10 cellular contexts compared by ENCODE assay signal in the genomic region with DNA sequence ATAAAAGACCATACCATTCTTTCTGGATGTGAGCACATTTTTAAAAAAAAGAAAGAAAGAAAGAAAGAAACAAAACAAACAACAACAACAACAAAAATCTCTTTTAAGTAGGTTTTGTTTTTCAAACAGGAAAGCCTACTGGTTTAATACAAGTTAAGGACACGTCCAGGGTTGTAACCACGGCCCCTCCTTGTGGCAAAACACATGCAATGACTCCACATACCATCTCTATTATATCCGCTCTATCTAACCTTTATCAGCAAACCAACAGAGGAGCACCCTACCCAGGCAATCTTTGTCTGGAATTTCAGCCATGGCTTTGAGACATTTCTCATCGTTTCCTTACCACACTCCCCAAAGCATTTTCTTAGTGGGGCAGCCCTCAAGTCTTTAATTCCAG.
DNase-seq lines count a peak whose midpoint lies in the region; ATAC-seq, FAIRE-seq and TF ChIP-seq lines count a peak whose summit lies in the region.
"Had no signal": no experiment of that assay in that cellular context is flagged by ENCODE, and none has a peak within 500 bp of the region (broad histone marks: within the 10 kb centered on the region; RNA-seq: fewer than 3 reads in every experiment).

No MANE protein-coding gene starts in this region.

- TF ChIP-seq CTCF in A549 (IDR thresholded peaks at IDR 0.05) (0 out of 3 replicates have a peak, but pooled peaks have one; percentile 7), NB4 (IDR thresholded peaks at IDR 0.05; ENCODE audit: low read depth, low read length) (peak; percentile 27), PC-9 (conservative IDR thresholded peaks at IDR 0.05) (0 out of 2 replicates have a peak, but pooled peaks have one; percentile 28), hepatocyte (IDR thresholded peaks at IDR 0.05; ENCODE audit: poor library complexity) (peak; percentile 68)

- H3K79me2 ChIP-seq in PC-9 (ENCODE audit: low read depth) (no peaks in the 10 kb centered on the region), hepatocyte (no peaks in the 10 kb centered on the region)

- no peak overlapping the region for H2AFZ ChIP-seq in PC-9
- no peak overlapping the region for H2AFZ ChIP-seq in hepatocyte

- 10% methylated on average over 4 of the region's 4 CpGs for WGBS in A549 (ENCODE audit: missing lambda C conversion rate)
- 12% methylated on average over 4 of the region's 4 CpGs for WGBS in hepatocyte (ENCODE audit: low lambda C conversion rate, missing lambda C conversion rate)

- peak in 1 of 2 experiments; percentile 30; a peak in 1 of 5 replicates for TF ChIP-seq RAD21 in A549 (conservative IDR thresholded peaks at IDR 0.05 in 1 of 2, IDR thresholded peaks at IDR 0.05 in 1 of 2)

- H4K20me1 ChIP-seq in PC-9 (ENCODE audit: insufficient read depth) (no peaks in the 10 kb centered on the region), hepatocyte (ENCODE audit: insufficient read depth, poor library complexity, severe bottlenecking) (no peaks in the 10 kb centered on the region)

- DNase-seq in A549 (ENCODE audit: low read depth in 1 of 2, low spot score in 1 of 2) (peak in 1 of 2 experiments; percentile 23), NB4 (ENCODE audit: low read depth) (peak; percentile 30), PC-9 (no peak), hepatocyte (ENCODE audit: low spot score) (peak; percentile 71), middle frontal gyrus (ENCODE audit: extremely low spot score, low spot score) (no peak), GM19240 (ENCODE audit: insufficient read length, low spot score) (no peak)
- DNase-seq in stimulated activated CD4-positive, alpha-beta T cell treated with anti-CD3 and anti-CD28 coated beads, Interleukin-4, amount 100 ng/mL, for 24 hours = no peak
- DNase-seq: AML-193, nucleus accumbens had no signal

- H3K27ac ChIP-seq in A549 (no peak overlapping the region), PC-9 (no peak overlapping the region), hepatocyte (no peak overlapping the region)

- H3K4me2 ChIP-seq in A549 = no peak overlapping the region
- no peak overlapping the region for H3K4me2 ChIP-seq in PC-9
- no peak overlapping the region for H3K4me2 ChIP-seq in hepatocyte

- ATAC-seq in A549 (peak; percentile 54 to 80; a peak in 3 of 6 replicates), GM18870 (IDR thresholded peaks at IDR 0.05; ENCODE audit: unreplicated experiment) (no peak)

- TF ChIP-seq POLR2A in A549 (IDR thresholded peaks at IDR 0.05; ENCODE audit: low read length) (no peak), NB4 (IDR thresholded peaks at IDR 0.05; ENCODE audit: extremely low read depth, insufficient read length) (no peak)

- POLR2A ChIA-PET in A549 (lab: Yijun Ruan, JAX) = no interaction called here
- POLR2A ChIA-PET in PC-9 (lab: Charles Lee; ENCODE audit: unreplicated experiment) = no interaction called here

- H3K4me3 ChIP-seq in A549 = no peak overlapping the region
- H3K4me3 ChIP-seq in NB4 (ENCODE audit: low read depth, low read length) = no peak overlapping the region
- no peak overlapping the region for H3K4me3 ChIP-seq in PC-9
- H3K4me3 ChIP-seq in hepatocyte = no peak overlapping the region

- no peak for TF ChIP-seq EP300 in A549 (IDR thresholded peaks at IDR 0.05)

- CTCF ChIA-PET in A549 (lab: Yijun Ruan, JAX) (interaction anchor here (0.6 to 1.8 kb wide), 3 partner anchors 193 to 1168 kb away, joined by 3 to 7 read pairs (median 3); no protein-coding TSS in a partner anchor), PC-9 (lab: Charles Lee) (no interaction called here)

- H3K9me2 ChIP-seq in PC-9 (ENCODE audit: insufficient read depth) (no peaks in the 10 kb centered on the region), hepatocyte (replicated peaks; ENCODE audit: insufficient read depth) (no peaks in the 10 kb centered on the region)

- no peaks in the 10 kb centered on the region for H3K4me1 ChIP-seq in A549
- no peaks in the 10 kb centered on the region for H3K4me1 ChIP-seq in PC-9 (replicated peaks; ENCODE audit: insufficient read depth)
- peaks cover 4% of the 10 kb centered on the region for H3K4me1 ChIP-seq in hepatocyte (ENCODE audit: insufficient read depth)

- H3K27me3 ChIP-seq in PC-9 (ENCODE audit: insufficient read depth, low read depth) = no peaks in the 10 kb centered on the region
- no peaks in the 10 kb centered on the region for H3K27me3 ChIP-seq in hepatocyte

- no TSS peak for BruUV-seq in PC-9 (replicated peaks; lab: Mats Ljungman, UMichigan)

- H3F3A ChIP-seq in PC-9 (ENCODE audit: insufficient read depth, low read depth) = no peaks in the 10 kb centered on the region

- intact Hi-C loops in PC-9 (cut with micrococcal nuclease; ENCODE audit: unreplicated experiment) = no loop called here

- FAIRE-seq in A549 (lab: Jason Lieb, UNC) = no peak

- no peaks in the 10 kb centered on the region for H3K36me3 ChIP-seq in PC-9 (ENCODE audit: low read depth)
- H3K36me3 ChIP-seq in hepatocyte (replicated peaks; ENCODE audit: insufficient read depth, low read depth) = no peaks in the 10 kb centered on the region

- H3K9me3 ChIP-seq in A549 = no peaks in the 10 kb centered on the region
- H3K9me3 ChIP-seq in PC-9 (ENCODE audit: insufficient read depth, low read depth) = no peaks in the 10 kb centered on the region
- no peaks in the 10 kb centered on the region for H3K9me3 ChIP-seq in hepatocyte (ENCODE audit: low read depth)

TF ChIP-seq in A549, 52 proteins besides CTCF, POLR2A, EP300 and RAD21 (continues in another document):
- no peak for TF ChIP-seq TFCP2L1 (CRISPR knock-in tag; IDR thresholded peaks at IDR 0.05)
- TF ChIP-seq, protein P1, sequence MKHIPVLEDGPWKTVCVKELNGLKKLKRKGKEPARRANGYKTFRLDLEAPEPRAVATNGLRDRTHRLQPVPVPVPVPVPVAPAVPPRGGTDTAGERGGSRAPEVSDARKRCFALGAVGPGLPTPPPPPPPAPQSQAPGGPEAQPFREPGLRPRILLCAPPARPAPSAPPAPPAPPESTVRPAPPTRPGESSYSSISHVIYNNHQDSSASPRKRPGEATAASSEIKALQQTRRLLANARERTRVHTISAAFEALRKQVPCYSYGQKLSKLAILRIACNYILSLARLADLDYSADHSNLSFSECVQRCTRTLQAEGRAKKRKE (CRISPR knock-in tag; IDR thresholded peaks at IDR 0.05; ENCODE audit: low read depth) = no peak
- TF ChIP-seq, protein P2, sequence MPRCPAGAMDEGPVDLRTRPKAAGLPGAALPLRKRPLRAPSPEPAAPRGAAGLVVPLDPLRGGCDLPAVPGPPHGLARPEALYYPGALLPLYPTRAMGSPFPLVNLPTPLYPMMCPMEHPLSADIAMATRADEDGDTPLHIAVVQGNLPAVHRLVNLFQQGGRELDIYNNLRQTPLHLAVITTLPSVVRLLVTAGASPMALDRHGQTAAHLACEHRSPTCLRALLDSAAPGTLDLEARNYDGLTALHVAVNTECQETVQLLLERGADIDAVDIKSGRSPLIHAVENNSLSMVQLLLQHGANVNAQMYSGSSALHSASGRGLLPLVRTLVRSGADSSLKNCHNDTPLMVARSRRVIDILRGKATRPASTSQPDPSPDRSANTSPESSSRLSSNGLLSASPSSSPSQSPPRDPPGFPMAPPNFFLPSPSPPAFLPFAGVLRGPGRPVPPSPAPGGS (IDR thresholded peaks at IDR 0.05) = no peak
- no peak for TF ChIP-seq NPAS2 (CRISPR knock-in tag; IDR thresholded peaks at IDR 0.05; ENCODE audit: borderline replicate concordance)
- TF ChIP-seq, protein P3, sequence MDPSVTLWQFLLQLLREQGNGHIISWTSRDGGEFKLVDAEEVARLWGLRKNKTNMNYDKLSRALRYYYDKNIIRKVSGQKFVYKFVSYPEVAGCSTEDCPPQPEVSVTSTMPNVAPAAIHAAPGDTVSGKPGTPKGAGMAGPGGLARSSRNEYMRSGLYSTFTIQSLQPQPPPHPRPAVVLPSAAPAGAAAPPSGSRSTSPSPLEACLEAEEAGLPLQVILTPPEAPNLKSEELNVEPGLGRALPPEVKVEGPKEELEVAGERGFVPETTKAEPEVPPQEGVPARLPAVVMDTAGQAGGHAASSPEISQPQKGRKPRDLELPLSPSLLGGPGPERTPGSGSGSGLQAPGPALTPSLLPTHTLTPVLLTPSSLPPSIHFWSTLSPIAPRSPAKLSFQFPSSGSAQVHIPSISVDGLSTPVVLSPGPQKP (IDR thresholded peaks at IDR 0.05; ENCODE audit: low read depth, low read length) = no peak
- TF ChIP-seq RCOR1 (IDR thresholded peaks at IDR 0.05; ENCODE audit: low read depth, low read length) = no peak
- TF ChIP-seq CHD2 (IDR thresholded peaks at IDR 0.05; ENCODE audit: low read length, partially characterized antibody) = no peak
- TF ChIP-seq HOXB13 (CRISPR knock-in tag; IDR thresholded peaks at IDR 0.05; ENCODE audit: low read depth) = no peak
- no peak for TF ChIP-seq BHLHE40 (IDR thresholded peaks at IDR 0.05; ENCODE audit: low read depth, low read length)
- TF ChIP-seq GATA3 (IDR thresholded peaks at IDR 0.05; ENCODE audit: borderline replicate concordance) = no peak
- TF ChIP-seq, protein P4, sequence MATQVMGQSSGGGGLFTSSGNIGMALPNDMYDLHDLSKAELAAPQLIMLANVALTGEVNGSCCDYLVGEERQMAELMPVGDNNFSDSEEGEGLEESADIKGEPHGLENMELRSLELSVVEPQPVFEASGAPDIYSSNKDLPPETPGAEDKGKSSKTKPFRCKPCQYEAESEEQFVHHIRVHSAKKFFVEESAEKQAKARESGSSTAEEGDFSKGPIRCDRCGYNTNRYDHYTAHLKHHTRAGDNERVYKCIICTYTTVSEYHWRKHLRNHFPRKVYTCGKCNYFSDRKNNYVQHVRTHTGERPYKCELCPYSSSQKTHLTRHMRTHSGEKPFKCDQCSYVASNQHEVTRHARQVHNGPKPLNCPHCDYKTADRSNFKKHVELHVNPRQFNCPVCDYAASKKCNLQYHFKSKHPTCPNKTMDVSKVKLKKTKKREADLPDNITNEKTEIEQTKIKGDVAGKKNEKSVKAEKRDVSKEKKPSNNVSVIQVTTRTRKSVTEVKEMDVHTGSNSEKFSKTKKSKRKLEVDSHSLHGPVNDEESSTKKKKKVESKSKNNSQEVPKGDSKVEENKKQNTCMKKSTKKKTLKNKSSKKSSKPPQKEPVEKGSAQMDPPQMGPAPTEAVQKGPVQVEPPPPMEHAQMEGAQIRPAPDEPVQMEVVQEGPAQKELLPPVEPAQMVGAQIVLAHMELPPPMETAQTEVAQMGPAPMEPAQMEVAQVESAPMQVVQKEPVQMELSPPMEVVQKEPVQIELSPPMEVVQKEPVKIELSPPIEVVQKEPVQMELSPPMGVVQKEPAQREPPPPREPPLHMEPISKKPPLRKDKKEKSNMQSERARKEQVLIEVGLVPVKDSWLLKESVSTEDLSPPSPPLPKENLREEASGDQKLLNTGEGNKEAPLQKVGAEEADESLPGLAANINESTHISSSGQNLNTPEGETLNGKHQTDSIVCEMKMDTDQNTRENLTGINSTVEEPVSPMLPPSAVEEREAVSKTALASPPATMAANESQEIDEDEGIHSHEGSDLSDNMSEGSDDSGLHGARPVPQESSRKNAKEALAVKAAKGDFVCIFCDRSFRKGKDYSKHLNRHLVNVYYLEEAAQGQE (IDR thresholded peaks at IDR 0.05) = no peak
- TF ChIP-seq RNF2 (IDR thresholded peaks at IDR 0.05; ENCODE audit: borderline replicate concordance, low read depth) = no peak
- no peak for TF ChIP-seq FOSL2 (IDR thresholded peaks at IDR 0.05)
- no peak for TF ChIP-seq FOSL2 (CRISPR knock-in tag; IDR thresholded peaks at IDR 0.05)
- no peak for TF ChIP-seq HEYL (CRISPR knock-in tag; IDR thresholded peaks at IDR 0.05)
- TF ChIP-seq HOXB5 (CRISPR knock-in tag; IDR thresholded peaks at IDR 0.05) = no peak

Comparison
In these comparisons a context has a peak if more than half of its experiments do, and no peak if none do; other contexts are left out.
1. DNase-seq: peak in NB4 (single experiment) and hepatocyte (single experiment); none in PC-9 (0 of 2), stimulated activated CD4-positive, alpha-beta T cell treated with anti-CD3 and anti-CD28 coated beads, Interleukin-4, amount 100 ng/mL, for 24 hours (single experiment), middle frontal gyrus (single experiment) and GM19240 (single experiment).
2. CTCF ChIP-seq: peak in every context shown above with its lines; median percentile 68 in hepatocyte; 28 in PC-9; 27 in NB4; 7 in A549.